Comparison of ENCODE assay signal across 1 cellular context in the genomic region with DNA sequence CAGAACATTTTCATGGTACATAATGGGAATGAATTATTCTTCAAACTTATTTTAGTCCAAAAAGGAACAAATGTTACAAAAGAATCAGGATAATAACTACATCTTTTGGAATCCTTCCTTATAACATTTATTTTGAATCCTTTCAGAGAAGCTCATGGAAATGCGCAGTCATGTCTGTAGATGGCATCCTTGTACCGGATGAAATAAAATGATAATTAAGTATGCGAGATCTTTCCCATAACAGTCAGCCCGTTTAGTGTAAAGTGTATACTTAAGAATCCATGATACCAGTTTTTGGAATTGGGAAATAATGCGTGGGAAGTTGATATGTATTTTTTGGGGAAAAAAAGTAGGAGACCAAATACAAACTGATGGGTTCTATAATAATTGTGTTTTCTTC.
TF ChIP-seq lines count a peak whose summit lies in the region.

No MANE protein-coding gene starts in this region.

TF ChIP-seq in A549, 52 proteins besides CTCF, POLR2A, EP300 and RAD21 (continued from another document):
- TF ChIP-seq, protein P1, sequence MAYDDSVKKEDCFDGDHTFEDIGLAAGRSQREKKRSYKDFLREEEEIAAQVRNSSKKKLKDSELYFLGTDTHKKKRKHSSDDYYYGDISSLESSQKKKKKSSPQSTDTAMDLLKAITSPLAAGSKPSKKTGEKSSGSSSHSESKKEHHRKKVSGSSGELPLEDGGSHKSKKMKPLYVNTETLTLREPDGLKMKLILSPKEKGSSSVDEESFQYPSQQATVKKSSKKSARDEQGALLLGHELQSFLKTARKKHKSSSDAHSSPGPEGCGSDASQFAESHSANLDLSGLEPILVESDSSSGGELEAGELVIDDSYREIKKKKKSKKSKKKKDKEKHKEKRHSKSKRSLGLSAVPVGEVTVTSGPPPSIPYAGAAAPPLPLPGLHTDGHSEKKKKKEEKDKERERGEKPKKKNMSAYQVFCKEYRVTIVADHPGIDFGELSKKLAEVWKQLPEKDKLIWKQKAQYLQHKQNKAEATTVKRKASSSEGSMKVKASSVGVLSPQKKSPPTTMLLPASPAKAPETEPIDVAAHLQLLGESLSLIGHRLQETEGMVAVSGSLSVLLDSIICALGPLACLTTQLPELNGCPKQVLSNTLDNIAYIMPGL (CRISPR knock-in tag; IDR thresholded peaks at IDR 0.05; ENCODE audit: borderline replicate concordance): no peak
- TF ChIP-seq HOXA7 (CRISPR knock-in tag; IDR thresholded peaks at IDR 0.05): no peak
